Comparison of ENCODE assay signal across 1 cellular context in genomic region chr6:35727935-35728662, GRCh38.
TF ChIP-seq lines count a peak whose summit lies in the region.

No MANE protein-coding gene starts in this region.

TF ChIP-seq in HEK293, 187 proteins besides CTCF, POLR2A, EP300 and RAD21 (continued from another document and continues in another):
- 0 out of 2 replicates have a peak, but pooled peaks have one; percentile 11 for TF ChIP-seq ZNF366 (tag by site-specific recombination; conservative IDR thresholded peaks at IDR 0.05)
- TF ChIP-seq KLF8 (tag by site-specific recombination; IDR thresholded peaks at IDR 0.05): no peak
- TF ChIP-seq FEZF1 (tag by site-specific recombination; IDR thresholded peaks at IDR 0.05): no peak
- TF ChIP-seq ZNF560 (tag by site-specific recombination; IDR thresholded peaks at IDR 0.05; ENCODE audit: borderline replicate concordance): no peak
- no peak for TF ChIP-seq SP2 (tag by site-specific recombination; IDR thresholded peaks at IDR 0.05)
- TF ChIP-seq ZNF138 (tag by site-specific recombination; IDR thresholded peaks at IDR 0.05; ENCODE audit: borderline replicate concordance): no peak
- no peak for TF ChIP-seq PRDM1 (tag by site-specific recombination; IDR thresholded peaks at IDR 0.05)
- TF ChIP-seq TRIM28 (IDR thresholded peaks at IDR 0.05; ENCODE audit: borderline replicate concordance, low read length): no peak
- no peak for TF ChIP-seq ZNF785 (tag by site-specific recombination; IDR thresholded peaks at IDR 0.05)
- 0 out of 2 replicates have a peak, but pooled peaks have one; percentile 31 for TF ChIP-seq ZNF610 (tag by site-specific recombination; IDR thresholded peaks at IDR 0.05; ENCODE audit: borderline replicate concordance)
- no peak for TF ChIP-seq ZFP69B (tag by site-specific recombination; IDR thresholded peaks at IDR 0.05)
- 0 out of 2 replicates have a peak, but pooled peaks have one; percentile 6 for TF ChIP-seq INSM2 (tag by site-specific recombination; IDR thresholded peaks at IDR 0.05)
- TF ChIP-seq ZNF426 (tag by site-specific recombination; IDR thresholded peaks at IDR 0.05): no peak
- no peak for TF ChIP-seq ZNF837 (tag by site-specific recombination; IDR thresholded peaks at IDR 0.05)
- no peak for TF ChIP-seq RBAK (tag by site-specific recombination; IDR thresholded peaks at IDR 0.05)
- 0 out of 2 replicates have a peak, but pooled peaks have one; percentile 36 for TF ChIP-seq GLIS2 (tag by site-specific recombination; IDR thresholded peaks at IDR 0.05)
- TF ChIP-seq ZNF211 (tag by site-specific recombination; IDR thresholded peaks at IDR 0.05; ENCODE audit: low read depth): no peak
- TF ChIP-seq ZNF132 (tag by site-specific recombination; IDR thresholded peaks at IDR 0.05; ENCODE audit: borderline replicate concordance): no peak
- no peak for TF ChIP-seq ZBTB11 (tag by site-specific recombination; conservative IDR thresholded peaks at IDR 0.05; ENCODE audit: low read depth)
- TF ChIP-seq KLF16 (tag by site-specific recombination; IDR thresholded peaks at IDR 0.05): peak; percentile 13; the same call in 1 of the 2 replicates
- no peak for TF ChIP-seq ZNF48 (tag by site-specific recombination; IDR thresholded peaks at IDR 0.05)
- no peak for TF ChIP-seq PRDM6 (tag by site-specific recombination; IDR thresholded peaks at IDR 0.05)
- no peak for TF ChIP-seq ZNF747 (tag by site-specific recombination; IDR thresholded peaks at IDR 0.05)
- no peak for TF ChIP-seq ZNF792 (tag by site-specific recombination; IDR thresholded peaks at IDR 0.05)
- TF ChIP-seq REPIN1 (tag by site-specific recombination; IDR thresholded peaks at IDR 0.05; ENCODE audit: low read depth): no peak
- no peak for TF ChIP-seq ZNF639 (tag by site-specific recombination; IDR thresholded peaks at IDR 0.05)
- TF ChIP-seq ZSCAN30 (tag by site-specific recombination; IDR thresholded peaks at IDR 0.05): peak; percentile 41; the same call in 1 of the 2 replicates
- TF ChIP-seq ZNF621 (tag by site-specific recombination; IDR thresholded peaks at IDR 0.05): no peak
- no peak for TF ChIP-seq SETDB1 (IDR thresholded peaks at IDR 0.05; ENCODE audit: insufficient read length, low read length)
- no peak for TF ChIP-seq ZNF121 (tag by site-specific recombination; IDR thresholded peaks at IDR 0.05)
- no peak for TF ChIP-seq ZNF843 (tag by site-specific recombination; IDR thresholded peaks at IDR 0.05)
- no peak; the same call in 1 of the 2 replicates for TF ChIP-seq ZNF585B (tag by site-specific recombination; IDR thresholded peaks at IDR 0.05)
- TF ChIP-seq ZNF529 (tag by site-specific recombination; IDR thresholded peaks at IDR 0.05; ENCODE audit: insufficient replicate concordance): no peak
- TF ChIP-seq ZNF274 (IDR thresholded peaks at IDR 0.05; ENCODE audit: low read length): no peak
- TF ChIP-seq ZNF274 (tag by site-specific recombination; IDR thresholded peaks at IDR 0.05; ENCODE audit: borderline replicate concordance): no peak
- no peak for TF ChIP-seq ZNF311 (tag by site-specific recombination; IDR thresholded peaks at IDR 0.05; ENCODE audit: borderline replicate concordance)
- no peak for TF ChIP-seq ZNF26 (tag by site-specific recombination; IDR thresholded peaks at IDR 0.05)
- TF ChIP-seq ZNF701 (tag by site-specific recombination; IDR thresholded peaks at IDR 0.05): no peak
- TF ChIP-seq ZNF362 (tag by site-specific recombination; IDR thresholded peaks at IDR 0.05): no peak
- TF ChIP-seq HIC1 (tag by site-specific recombination; IDR thresholded peaks at IDR 0.05): no peak; the same call in 1 of the 2 replicates
- TF ChIP-seq ZNF600 (tag by site-specific recombination; IDR thresholded peaks at IDR 0.05): peak; percentile 94
- no peak for TF ChIP-seq ZNF707 (tag by site-specific recombination; IDR thresholded peaks at IDR 0.05)
- no peak for TF ChIP-seq ZNF549 (tag by site-specific recombination; IDR thresholded peaks at IDR 0.05)
- TF ChIP-seq ZNF214 (tag by site-specific recombination; IDR thresholded peaks at IDR 0.05; ENCODE audit: borderline replicate concordance): no peak
- TF ChIP-seq OSR2 (tag by site-specific recombination; IDR thresholded peaks at IDR 0.05): no peak
- TF ChIP-seq EGR2 (tag by site-specific recombination; IDR thresholded peaks at IDR 0.05; ENCODE audit: low read depth): no peak
- TF ChIP-seq ZNF248 (tag by site-specific recombination; IDR thresholded peaks at IDR 0.05): no peak
- no peak for TF ChIP-seq SCRT1 (tag by site-specific recombination; IDR thresholded peaks at IDR 0.05; ENCODE audit: borderline replicate concordance)
- no peak for TF ChIP-seq ZNF658 (tag by site-specific recombination; IDR thresholded peaks at IDR 0.05)
- TF ChIP-seq MZF1 (tag by site-specific recombination; IDR thresholded peaks at IDR 0.05; ENCODE audit: borderline replicate concordance): no peak; the same call in 1 of the 2 replicates
- TF ChIP-seq SALL2 (tag by site-specific recombination; IDR thresholded peaks at IDR 0.05; ENCODE audit: borderline replicate concordance): no peak
- TF ChIP-seq ZNF626 (tag by site-specific recombination; IDR thresholded peaks at IDR 0.05): no peak
- no peak for TF ChIP-seq ZSCAN4 (tag by site-specific recombination; IDR thresholded peaks at IDR 0.05)
- no peak for TF ChIP-seq ZNF776 (tag by site-specific recombination; IDR thresholded peaks at IDR 0.05; ENCODE audit: borderline replicate concordance)
- TF ChIP-seq ZNF350 (tag by site-specific recombination; IDR thresholded peaks at IDR 0.05): no peak
- TF ChIP-seq ZNF302 (tag by site-specific recombination; IDR thresholded peaks at IDR 0.05; ENCODE audit: low read depth): no peak
- no peak for TF ChIP-seq ZFP37 (tag by site-specific recombination; IDR thresholded peaks at IDR 0.05)
- 0 out of 2 replicates have a peak, but pooled peaks have one; percentile 27 for TF ChIP-seq GLIS1 (tag by site-specific recombination; IDR thresholded peaks at IDR 0.05)
- no peak for TF ChIP-seq ZNF239 (tag by site-specific recombination; IDR thresholded peaks at IDR 0.05)
- TF ChIP-seq ZNF423 (tag by site-specific recombination; IDR thresholded peaks at IDR 0.05): no peak
- TF ChIP-seq ZNF37A (tag by site-specific recombination; IDR thresholded peaks at IDR 0.05): no peak
- no peak for TF ChIP-seq ZNF354C (tag by site-specific recombination; IDR thresholded peaks at IDR 0.05; ENCODE audit: borderline replicate concordance, low read depth)
- TF ChIP-seq ZNF768 (tag by site-specific recombination; IDR thresholded peaks at IDR 0.05): no peak
- TF ChIP-seq ZBTB21 (tag by site-specific recombination; IDR thresholded peaks at IDR 0.05): no peak
